Comparison of ENCODE assay signal across 7 cellular contexts in the genomic region with DNA sequence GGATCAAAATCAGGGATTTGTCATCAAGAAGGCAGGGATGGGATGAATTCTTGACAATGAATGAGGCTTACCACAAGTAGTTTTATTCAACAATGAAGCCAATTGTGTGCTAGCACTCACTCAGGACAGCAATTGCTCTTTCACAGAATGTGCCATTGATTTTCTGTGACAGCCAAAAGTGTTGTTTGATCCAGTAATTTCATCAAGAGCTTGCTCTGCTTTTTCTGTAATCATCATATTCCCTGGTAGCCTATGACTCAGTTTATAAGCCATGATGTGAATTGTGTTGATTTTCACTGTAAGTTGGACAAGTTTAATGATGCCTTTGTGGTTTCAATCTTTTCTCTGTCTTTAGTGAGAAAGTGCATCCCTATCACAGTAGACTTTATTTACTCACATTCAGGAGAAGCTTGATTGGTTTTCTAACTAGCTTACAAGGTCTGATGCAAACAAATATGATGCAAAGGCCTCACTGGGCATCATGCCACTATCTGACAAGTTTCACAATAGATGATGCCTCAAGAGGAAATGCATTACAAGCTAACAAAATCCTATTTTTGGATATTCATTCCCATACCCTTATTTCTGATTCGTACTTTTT. TPM values are rescaled to one million over a fixed set of nuclear protein-coding genes. Genes with fewer than 3 reads are reported as not detected.
DNase-seq lines count a peak whose midpoint lies in the region; ATAC-seq, FAIRE-seq and TF ChIP-seq lines count a peak whose summit lies in the region.
"Had no signal": no experiment of that assay in that cellular context is flagged by ENCODE, and none has a peak within 500 bp of the region (broad histone marks: within the 10 kb centered on the region; RNA-seq: fewer than 3 reads in every experiment).

No MANE protein-coding gene starts in this region.

- H4K20me1 ChIP-seq in astrocyte (ENCODE audit: insufficient read depth, low read length) (no peaks in the 10 kb centered on the region), neural progenitor cell (ENCODE audit: low read depth) (no peaks in the 10 kb centered on the region)

- H3K79me2 ChIP-seq in astrocyte (ENCODE audit: insufficient read depth, low read length) (no peaks in the 10 kb centered on the region), neural progenitor cell (ENCODE audit: low read depth) (no peaks in the 10 kb centered on the region)

- H3K9me3 ChIP-seq in astrocyte (ENCODE audit: insufficient read depth, low read depth, low read length) (no peaks in the 10 kb centered on the region), mucosa of descending colon (no peaks in the 10 kb centered on the region), transverse colon (no peaks in the 10 kb centered on the region), neural progenitor cell (ENCODE audit: low read depth) (no peaks in the 10 kb centered on the region)

- H3K36me3 Mint-ChIP-seq in astrocyte (ENCODE audit: low read depth, unreplicated experiment) (no peaks in the 10 kb centered on the region), neural progenitor cell (no peaks in the 10 kb centered on the region)

- DNase-seq in GM04503 (ENCODE audit: low read depth) (peak; percentile 94), astrocyte (ENCODE audit: low read depth) (peak; percentile 77), mucosa of descending colon (no peak), transverse colon (no peak), neural progenitor cell (ENCODE audit: low spot score) (no peak)
- DNase-seq in activated CD4-positive, alpha-beta T cell treated with anti-CD3 and anti-CD28 coated beads for 48 hours, result no peak

- H2AFZ ChIP-seq in astrocyte (ENCODE audit: low read depth, low read length) (no peak overlapping the region), neural progenitor cell (replicated peaks) (no peak overlapping the region)

- peaks cover 6% of the 10 kb centered on the region for H3K9me3 Mint-ChIP-seq in astrocyte (ENCODE audit: unreplicated experiment)
- H3K9me3 Mint-ChIP-seq in neural progenitor cell, result peaks cover 2% of the 10 kb centered on the region

- no peak overlapping the region for H3K4me3 ChIP-seq in astrocyte (ENCODE audit: insufficient read depth, low read depth, low read length)
- no peak overlapping the region for H3K4me3 ChIP-seq in mucosa of descending colon
- no peak overlapping the region for H3K4me3 ChIP-seq in transverse colon
- no peak overlapping the region for H3K4me3 ChIP-seq in neural progenitor cell
- H3K4me3 ChIP-seq: GM12878 had no signal

- TF ChIP-seq POLR2A in transverse colon (IDR thresholded peaks at IDR 0.05), result no peak

- H3K4me1 ChIP-seq in astrocyte (ENCODE audit: insufficient read depth, low read length) (peaks cover 18% of the 10 kb centered on the region), mucosa of descending colon (ENCODE audit: low read depth) (peaks cover 3% of the 10 kb centered on the region), transverse colon (no peaks in the 10 kb centered on the region), neural progenitor cell (peaks cover 4% of the 10 kb centered on the region)

- H3K27ac Mint-ChIP-seq in astrocyte (ENCODE audit: unreplicated experiment), result no peak overlapping the region
- no peak overlapping the region for H3K27ac Mint-ChIP-seq in neural progenitor cell

- H3K4me1 Mint-ChIP-seq in astrocyte (ENCODE audit: low read depth, unreplicated experiment), result peaks cover 17% of the 10 kb centered on the region
- H3K4me1 Mint-ChIP-seq in neural progenitor cell, result peaks cover 16% of the 10 kb centered on the region

- intact Hi-C loops in mucosa of descending colon (cut with DNase I, micrococcal nuclease), result no loop called here
- intact Hi-C loops in transverse colon (cut with DNase I; ENCODE audit: low total_unique reads), result no loop called here

- H3K27ac ChIP-seq in astrocyte (ENCODE audit: low read depth, low read length) (peak overlapping the region; percentile 38), transverse colon (peak overlapping the region in 1 of 4 donors; percentile 5), neural progenitor cell (no peak overlapping the region)

- WGBS in transverse colon (ENCODE audit: low coverage in 1 of 2), 2 donors, result 68 to 79% methylated on average over 1 of the region's 1 CpG

- H3K9ac ChIP-seq in astrocyte (ENCODE audit: low read length) (no peak overlapping the region), neural progenitor cell (no peak overlapping the region)

- TF ChIP-seq CTCF in astrocyte (IDR thresholded peaks at IDR 0.05; ENCODE audit: insufficient read depth, low read depth, low read length) (no peak), mucosa of descending colon (IDR thresholded peaks at IDR 0.05) (no peak), transverse colon (IDR thresholded peaks at IDR 0.05) (no peak), neural progenitor cell (IDR thresholded peaks at IDR 0.05) (no peak)

- H3K36me3 ChIP-seq in astrocyte (ENCODE audit: insufficient read depth, low read length), result no peaks in the 10 kb centered on the region
- H3K36me3 ChIP-seq in mucosa of descending colon (ENCODE audit: low read depth), result no peaks in the 10 kb centered on the region
- H3K36me3 ChIP-seq in transverse colon, result no peaks in the 10 kb centered on the region
- no peaks in the 10 kb centered on the region for H3K36me3 ChIP-seq in neural progenitor cell

- no peaks in the 10 kb centered on the region for H3K27me3 ChIP-seq in astrocyte (ENCODE audit: insufficient read depth, low read length)
- no peaks in the 10 kb centered on the region for H3K27me3 ChIP-seq in transverse colon
- no peaks in the 10 kb centered on the region for H3K27me3 ChIP-seq in neural progenitor cell

- no peak for TF ChIP-seq EP300 in transverse colon (IDR thresholded peaks at IDR 0.05; ENCODE audit: low read depth)

- no peak overlapping the region for H3K4me3 Mint-ChIP-seq in astrocyte (ENCODE audit: unreplicated experiment)
- H3K4me3 Mint-ChIP-seq in neural progenitor cell, result no peak overlapping the region

- H3F3A ChIP-seq in neural progenitor cell (ENCODE audit: low read depth), result no peaks in the 10 kb centered on the region

- in situ Hi-C loops in transverse colon (cut with MboI; ENCODE audit: low pct_ligation_motif_present in 1 of 4, low pct_unique_long_range_greater_than_20kb in 1 of 4, low sequenced_read_pairs in 3 of 4), result no loop called here

- peak; percentile 47 for FAIRE-seq in astrocyte (lab: Jason Lieb, UNC)
- FAIRE-seq: GM12878 had no signal

- H3K27me3 Mint-ChIP-seq in astrocyte (ENCODE audit: low read depth, unreplicated experiment) (peaks cover 3% of the 10 kb centered on the region), neural progenitor cell (ENCODE audit: insufficient read depth, low read depth) (no peaks in the 10 kb centered on the region)

- H3K4me2 ChIP-seq in astrocyte (ENCODE audit: low read length), result no peak overlapping the region
- no peak overlapping the region for H3K4me2 ChIP-seq in neural progenitor cell

- peak; percentile 31 for ATAC-seq in mucosa of descending colon
- ATAC-seq: GM12878 had no signal

RNA-seq across cellular contexts. Expression of a gene that starts 13.6 kb away (rescaled TPM):
- total RNA-seq in astrocyte (42.3 and 47.0 TPM in 2 replicates), mucosa of descending colon (10 to 100 TPM; 16.9 to 38.8 (median 21.4) TPM), transverse colon (100 to 1,000 TPM in 1 of 4 donors, 10 to 100 TPM in 3; 10.9 to 112 (median 38.4) TPM), neural progenitor cell (ENCODE audit: low replicate concordance) (1.9 and 6.5 TPM in 2 replicates)

RNA-seq across cellular contexts. Expression of a gene that starts 25.4 kb away (rescaled TPM):
- total RNA-seq in astrocyte (1.1 and 1.5 TPM in 2 replicates), mucosa of descending colon (under 1 TPM in 1 of 3 donors, not detected in 2; 0.31 TPM), transverse colon (1 to 10 TPM in 1 of 4 donors, under 1 TPM in 1, not detected in 2; 0.40 to 6.0 TPM), neural progenitor cell (ENCODE audit: low replicate concordance) (not detected in 2 replicates)

RNA-seq across cellular contexts. Expression of a gene that starts 59.6 kb away (rescaled TPM):
- total RNA-seq in astrocyte, result 3.9 and 4.1 TPM in 2 replicates
- 10 to 100 TPM in 1 of 3 donors, 1 to 10 TPM in 2; 6.2 to 11.1 (median 7.2) TPM for total RNA-seq in mucosa of descending colon
- 100 to 1,000 TPM in 1 of 4 donors, 10 to 100 TPM in 2, 1 to 10 TPM in 1; 6.8 to 101 (median 30.3) TPM for total RNA-seq in transverse colon
- 1.2 and 2.3 TPM in 2 replicates for total RNA-seq in neural progenitor cell (ENCODE audit: low replicate concordance)

RNA-seq across cellular contexts. Expression of a gene that starts 59.6 kb away (rescaled TPM):
- total RNA-seq in astrocyte, result 39.5 and 45.6 TPM in 2 replicates
- total RNA-seq in mucosa of descending colon, result 100 to 1,000 TPM in 1 of 3 donors, 10 to 100 TPM in 2; 93.5 to 122 (median 94.7) TPM
- 100 to 1,000 TPM in 1 of 4 donors, 10 to 100 TPM in 3; 86.8 to 135 (median 96.3) TPM for total RNA-seq in transverse colon
- total RNA-seq in neural progenitor cell (ENCODE audit: low replicate concordance), result 18.0 and 38.5 TPM in 2 replicates

Comparison
In these comparisons a context has a peak if more than half of its experiments do, and no peak if none do; other contexts are left out.
1. DNase-seq: peak in GM04503 (single experiment) and astrocyte (single experiment); none in mucosa of descending colon (0 of 3), activated CD4-positive, alpha-beta T cell treated with anti-CD3 and anti-CD28 coated beads for 48 hours (single experiment), transverse colon (single experiment) and neural progenitor cell (single experiment).